Comparison of ENCODE assay signal across 32 cellular contexts in the genomic region with DNA sequence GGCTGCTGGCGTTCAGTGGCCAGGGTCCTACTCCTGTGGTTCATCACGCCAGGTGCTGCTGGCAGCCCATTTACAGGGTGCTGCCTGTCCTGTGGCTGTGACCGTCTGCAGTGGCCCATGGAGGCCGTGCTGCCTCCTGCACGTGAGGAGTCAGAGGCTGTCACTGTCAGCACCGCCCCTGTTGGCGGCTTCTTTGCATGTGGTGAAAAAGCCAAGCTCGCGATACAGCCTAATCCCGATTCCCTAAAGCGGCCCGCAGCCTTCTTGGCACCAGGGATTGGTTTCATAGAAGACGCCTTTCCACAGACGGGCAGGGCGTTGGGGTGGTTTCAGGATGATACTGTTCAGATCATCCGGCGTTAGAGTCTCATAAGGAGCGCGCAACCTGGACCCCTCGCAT.
"Had no signal": no experiment of that assay in that cellular context is flagged by ENCODE, and none has a peak within 500 bp of the region (broad histone marks: within the 10 kb centered on the region; RNA-seq: fewer than 3 reads in every experiment).

No MANE protein-coding gene starts in this region.

- H3K9ac ChIP-seq: neural progenitor cell had no signal

- H2AFZ ChIP-seq: neural progenitor cell had no signal

- H3K4me2 ChIP-seq: neural progenitor cell had no signal

- H3K4me3 ChIP-seq: left lung, lower lobe of right lung, neural progenitor cell, pancreas, prostate gland, skin epidermis, stomach, testis, thyroid gland, transverse colon, upper lobe of left lung, vagina had no signal

- FAIRE-seq: islet of Langerhans, kidney, pancreas had no signal

- H3K27me3 ChIP-seq: left lung, neural progenitor cell, pancreas, stomach, testis, thyroid gland, transverse colon, upper lobe of left lung, vagina had no signal

- H3K36me3 ChIP-seq: neural progenitor cell, pancreas, prostate gland, thyroid gland, transverse colon had no signal

- ATAC-seq: left colon; left lung; lower lobe of right lung; natural killer cell; pancreas; right cardiac atrium; sciatic nerve; stimulated activated naive B cell treated with anti-CD40 and anti-IgM and Interleukin-4, amounts not matched to agents 10 μg/mL and 1 μg/mL and 100 μg/mL, for 72 hours; stimulated activated naive CD8-positive, alpha-beta T cell treated with anti-CD3 and anti-CD28 coated beads, Interleukin-15, Interleukin-2, amounts not matched to agents 100 U/mL and 50 U/mL, for 24 hours had no signal

- H3K9me3 ChIP-seq: left lung, lower lobe of right lung, pancreas, prostate gland, stomach, testis, thyroid gland, transverse colon, upper lobe of left lung, vagina had no signal

- H3K27ac ChIP-seq: left lung, lower lobe of right lung, neural progenitor cell, pancreas, prostate gland, skin epidermis, stomach, testis, thyroid gland, transverse colon, upper lobe of left lung, vagina had no signal

- DNase-seq: hippocampal formation; immature natural killer cell; kidney; left colon; left lung; lower lobe of right lung; mammary epithelial cell; mesenchymal stem cell; naive B cell; natural killer cell; nephron progenitor cell; pancreas; posterior cingulate gyrus; retina; stimulated activated CD4-positive, alpha-beta T cell treated with anti-CD3 and anti-CD28 coated beads, Interleukin-12 subunit alpha, Interleukin-12 subunit beta, amount 100 ng/mL, for 4 hours; stimulated activated CD4-positive, alpha-beta T cell treated with anti-CD3 and anti-CD28 coated beads, Interleukin-15, amount 100 ng/mL, for 24 hours; stimulated activated CD4-positive, alpha-beta T cell treated with anti-CD3 and anti-CD28 coated beads, Interleukin-2, amount 100 ng/mL, for 24 hours; stimulated activated CD4-positive, alpha-beta T cell treated with anti-CD3 and anti-CD28 coated beads, Interleukin-4, amount 100 ng/mL, for 1 hour; stimulated activated naive B cell treated with anti-CD40 and anti-IgM and Interleukin-4, amounts not matched to agents 10 μg/mL and 1 μg/mL and 100 μg/mL, for 72 hours; stimulated activated naive CD8-positive, alpha-beta T cell treated with anti-CD3 and anti-CD28 coated beads, Interleukin-15, Interleukin-2, amounts not matched to agents 100 U/mL and 50 U/mL, for 24 hours; stomach; testis; thyroid gland; transverse colon; upper lobe of left lung had no signal
